Comparison of ENCODE assay signal across 1 cellular context in genomic region chr10:75540357-75541335, GRCh38.
TF ChIP-seq lines count a peak whose summit lies in the region.

No MANE protein-coding gene starts in this region.

TF ChIP-seq in GM12878, 131 proteins besides CTCF, POLR2A, EP300 and RAD21 (continued from another document):
- no peak for TF ChIP-seq E2F4 (IDR thresholded peaks at IDR 0.05; ENCODE audit: low read depth, low read length)
- TF ChIP-seq IRF3 (IDR thresholded peaks at IDR 0.05), result no peak
- TF ChIP-seq MEF2A (IDR thresholded peaks at IDR 0.05; ENCODE audit: insufficient read depth, low read depth, low read length), result no peak
- no peak for TF ChIP-seq BCL3 (IDR thresholded peaks at IDR 0.05; ENCODE audit: borderline replicate concordance, insufficient read depth, low read depth, low read length, poor library complexity, severe bottlenecking)
- TF ChIP-seq IKZF1 (conservative IDR thresholded peaks at IDR 0.05), result peak; percentile 59
- TF ChIP-seq ZSCAN29 (IDR thresholded peaks at IDR 0.05), result no peak
- no peak for TF ChIP-seq NFXL1 (IDR thresholded peaks at IDR 0.05; ENCODE audit: borderline replicate concordance)
- TF ChIP-seq POLR2AphosphoS2 (IDR thresholded peaks at IDR 0.05; ENCODE audit: low read depth, low read length), result no peak
- TF ChIP-seq MTA2 (IDR thresholded peaks at IDR 0.05; ENCODE audit: low read depth), result no peak; the same call in 1 of the 2 replicates
- peak; percentile 68 for TF ChIP-seq PAX5 (IDR thresholded peaks at IDR 0.05; ENCODE audit: borderline replicate concordance, low read depth, low read length)
- no peak for TF ChIP-seq CREB1 (IDR thresholded peaks at IDR 0.05; ENCODE audit: low read depth)
- no peak for TF ChIP-seq ATF3 (IDR thresholded peaks at IDR 0.05; ENCODE audit: borderline replicate concordance, extremely low read depth, low read depth, low read length)
